Comparison of ENCODE assay signal across 10 cellular contexts in the genomic region with DNA sequence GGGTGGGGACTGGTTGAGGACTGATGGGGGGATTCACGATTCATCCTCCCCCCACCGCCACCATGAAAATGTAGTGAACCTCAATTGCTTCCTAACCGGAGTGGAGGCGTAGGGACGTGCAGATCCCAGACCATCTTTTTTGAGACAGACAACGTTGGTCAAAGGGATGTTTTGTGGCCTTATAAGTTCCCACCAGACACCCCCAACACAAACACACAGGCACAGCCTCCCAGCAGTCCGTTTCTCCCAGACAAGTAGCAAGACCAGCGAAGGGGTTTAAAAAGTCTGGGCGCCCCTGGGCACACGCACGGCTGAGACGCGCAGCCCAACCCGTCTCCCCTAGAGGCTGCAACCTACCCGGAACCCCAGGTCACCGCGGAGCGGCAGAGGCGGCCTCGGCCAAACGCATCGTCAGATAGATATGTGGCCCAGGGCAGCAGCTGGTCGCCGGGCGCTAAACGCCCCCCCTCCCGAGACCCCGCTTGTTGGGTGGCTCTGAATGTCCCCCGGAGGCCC. TPM values are rescaled to one million over a fixed set of nuclear protein-coding genes. Genes with fewer than 3 reads are reported as not detected.
DNase-seq lines count a peak whose midpoint lies in the region; ATAC-seq and TF ChIP-seq lines count a peak whose summit lies in the region.
"Had no signal": no experiment of that assay in that cellular context is flagged by ENCODE, and none has a peak within 500 bp of the region (broad histone marks: within the 10 kb centered on the region; RNA-seq: fewer than 3 reads in every experiment).

No MANE protein-coding gene starts in this region.

- DNase-seq in BE2C, result no peak
- no peak for DNase-seq in choroid plexus epithelial cell (ENCODE audit: low read depth)
- DNase-seq in neural progenitor cell (ENCODE audit: low spot score), result peak; percentile 66
- no peak for DNase-seq in SIG-M5 (lab: John Stamatoyannopoulos, UW)
- no peak for DNase-seq in NCI-H2227 (lab: John Stamatoyannopoulos, UW; ENCODE audit: unreplicated experiment)
- DNase-seq: activated gamma-delta T cell had no signal

- peaks cover 53% of the 10 kb centered on the region for H3K4me1 Mint-ChIP-seq in neural progenitor cell

- H3K9ac ChIP-seq in HUES48 (ENCODE audit: low read depth, low read length) (no peak overlapping the region), neural progenitor cell (no peak overlapping the region)

- ATAC-seq in GM21423 (IDR thresholded peaks at IDR 0.05; ENCODE audit: unreplicated experiment) (no peak), HG03432 (IDR thresholded peaks at IDR 0.05; ENCODE audit: unreplicated experiment) (no peak)
- ATAC-seq: GM12878 had no signal

- peak overlapping the region; percentile 85 for H2AFZ ChIP-seq in neural progenitor cell (replicated peaks)

- H3K27ac Mint-ChIP-seq in neural progenitor cell, result no peak overlapping the region

- no peaks in the 10 kb centered on the region for H3K79me2 ChIP-seq in neural progenitor cell (ENCODE audit: low read depth)

- peaks cover 62% of the 10 kb centered on the region for H3K27me3 Mint-ChIP-seq in neural progenitor cell (ENCODE audit: insufficient read depth, low read depth)

- no peaks in the 10 kb centered on the region for H3K36me3 ChIP-seq in BE2C
- no peaks in the 10 kb centered on the region for H3K36me3 ChIP-seq in HUES48 (ENCODE audit: control insufficient read depth, insufficient read depth, low read length)
- H3K36me3 ChIP-seq in neural progenitor cell, result no peaks in the 10 kb centered on the region

- TF ChIP-seq CTCF in BE2C (IDR thresholded peaks at IDR 0.05; ENCODE audit: low read depth, low read length) (no peak), choroid plexus epithelial cell (conservative IDR thresholded peaks at IDR 0.05; ENCODE audit: low read depth, low read length) (no peak), neural progenitor cell (IDR thresholded peaks at IDR 0.05) (no peak)

- H3F3A ChIP-seq in neural progenitor cell (ENCODE audit: low read depth), result peaks cover 73% of the 10 kb centered on the region

- peaks cover 98% of the 10 kb centered on the region for H3K27me3 ChIP-seq in BE2C
- peaks cover 100% of the 10 kb centered on the region for H3K27me3 ChIP-seq in HUES48 (ENCODE audit: control insufficient read depth, insufficient read depth, low read length)
- peaks cover 100% of the 10 kb centered on the region for H3K27me3 ChIP-seq in neural progenitor cell

- peaks cover 4% of the 10 kb centered on the region; the same call in 1 of the 2 replicates for H3K9me3 ChIP-seq in BE2C
- H3K9me3 ChIP-seq in HUES48 (ENCODE audit: control insufficient read depth, insufficient read depth, low read length), result no peaks in the 10 kb centered on the region
- H3K9me3 ChIP-seq in neural progenitor cell (ENCODE audit: low read depth), result no peaks in the 10 kb centered on the region

- H3K4me1 ChIP-seq in BE2C (no peaks in the 10 kb centered on the region; the same call in 1 of the 2 replicates), HUES48 (ENCODE audit: control insufficient read depth, insufficient read depth, low read length) (peaks cover 54% of the 10 kb centered on the region), neural progenitor cell (peaks cover 55% of the 10 kb centered on the region)

- H3K4me3 Mint-ChIP-seq in neural progenitor cell, result peak overlapping the region; percentile 94

- H3K9me3 Mint-ChIP-seq in neural progenitor cell, result no peaks in the 10 kb centered on the region

- H3K36me3 Mint-ChIP-seq in neural progenitor cell, result peaks cover 2% of the 10 kb centered on the region

- H3K27ac ChIP-seq in HUES48 (ENCODE audit: low read depth, low read length), result no peak overlapping the region
- H3K27ac ChIP-seq in neural progenitor cell, result no peak overlapping the region

- H3K4me3 ChIP-seq in BE2C (ENCODE audit: low read depth, low read length), result peak overlapping the region; percentile 33
- peak overlapping the region; percentile 61; the same call in 1 of the 2 replicates for H3K4me3 ChIP-seq in HUES48 (ENCODE audit: low read depth, low read length)
- peak overlapping the region; percentile 49 for H3K4me3 ChIP-seq in choroid plexus epithelial cell (ENCODE audit: low read depth, low read length)
- peak overlapping the region; percentile 49 for H3K4me3 ChIP-seq in neural progenitor cell
- H3K4me3 ChIP-seq: GM12878 had no signal

- H3K4me2 ChIP-seq in neural progenitor cell, result peak overlapping the region; percentile 92

- peaks cover 88% of the 10 kb centered on the region for H4K20me1 ChIP-seq in neural progenitor cell (ENCODE audit: low read depth)

RNA-seq across cellular contexts. Expression of a gene that starts 1.3 kb away (rescaled TPM):
- not detected for polyA plus RNA-seq in BE2C (2012; ENCODE audit: insufficient read depth, insufficient read length, low read depth)
- total RNA-seq in neural progenitor cell (ENCODE audit: low replicate concordance), result 0.46 TPM in 1 of 2 replicates, not detected in the other
- total RNA-seq: GM12878 had no signal
- polyA plus RNA-seq: GM12878 had no signal
